In the genomic region with DNA sequence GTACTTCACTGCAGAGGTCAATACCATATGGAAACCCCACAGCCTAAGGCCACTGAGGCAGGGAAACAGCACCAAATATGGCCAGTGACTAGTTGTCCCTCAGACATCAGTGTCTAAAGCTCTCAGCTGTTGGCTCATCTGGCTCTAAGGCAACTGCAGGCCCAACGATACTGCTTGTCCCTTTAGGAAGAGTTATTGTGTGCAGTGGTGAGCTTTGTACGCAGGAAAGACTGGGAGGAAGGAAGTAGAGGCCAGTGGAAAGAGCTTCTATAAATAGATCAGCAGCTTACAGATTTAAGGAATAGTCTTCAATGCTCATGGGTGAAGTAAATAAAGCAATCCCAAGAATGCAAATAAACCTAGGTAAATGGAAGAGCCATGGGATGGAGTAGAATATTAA, we compare ENCODE assay signal across 28 cellular contexts. TPM values are rescaled to one million over a fixed set of nuclear protein-coding genes. Genes with fewer than 3 reads are reported as not detected.
DNase-seq lines count a peak whose midpoint lies in the region; ATAC-seq, FAIRE-seq and TF ChIP-seq lines count a peak whose summit lies in the region.
"Had no signal": no experiment of that assay in that cellular context is flagged by ENCODE, and none has a peak within 500 bp of the region (broad histone marks: within the 10 kb centered on the region; RNA-seq: fewer than 3 reads in every experiment).

No MANE protein-coding gene starts in this region.

- H2AFZ ChIP-seq in HepG2 (ENCODE audit: low read length), result no peak overlapping the region
- H2AFZ ChIP-seq: hepatocyte had no signal

- TF ChIP-seq CTCF in HepG2 (CRISPR knock-in tag; IDR thresholded peaks at IDR 0.05), result no peak
- no peak for TF ChIP-seq CTCF in upper lobe of right lung (IDR thresholded peaks at IDR 0.05)

- peaks cover 12% of the 10 kb centered on the region; the same call in 1 of the 2 replicates for H3K4me1 ChIP-seq in HepG2 (ENCODE audit: insufficient read depth, low read length)
- H3K4me1 ChIP-seq in upper lobe of right lung, result peaks cover 11% of the 10 kb centered on the region
- H3K4me1 ChIP-seq: transverse colon had no signal

- intact Hi-C loops in Right ventricle myocardium inferior (cut with DNase I), result no loop called here
- intact Hi-C loops in cardiac septum (cut with DNase I), result no loop called here
- intact Hi-C loops in HepG2 (cut with micrococcal nuclease; ENCODE audit: unreplicated experiment), result no loop called here
- intact Hi-C loops in upper lobe of right lung (cut with DNase I), result no loop called here

- BruUV-seq in HepG2 (replicated peaks; lab: Mats Ljungman, UMichigan), result no TSS peak

- POLR2A ChIA-PET in HepG2 (lab: Yijun Ruan, JAX), result no interaction called here

- ATAC-seq in Right ventricle myocardium inferior (peak; percentile 65), HepG2 (no peak; the same call in 2 of the 3 replicates), upper lobe of right lung (no peak)
- ATAC-seq: activated naive CD4-positive, alpha-beta T cell treated with anti-CD3 and anti-CD28 coated beads, Interleukin-2, amount 50 U/mL, for 72 hours; CD8-positive, alpha-beta T cell; left lung; mucosa of descending colon; SK-N-SH treated with all-trans-retinoic acid at 6 μM for 48 hours had no signal

- TF ChIP-seq RAD21 in HepG2 (CRISPR knock-in tag; IDR thresholded peaks at IDR 0.05), result no peak

- TF ChIP-seq POLR2A in HepG2 (IDR thresholded peaks at IDR 0.05; ENCODE audit: insufficient read depth in 1 of 2, low read depth in 2 of 2, low read length in 2 of 2), result no peak

- H3K9me3 ChIP-seq in HepG2 (ENCODE audit: low read length) (no peaks in the 10 kb centered on the region), upper lobe of right lung (no peaks in the 10 kb centered on the region)
- H3K9me3 ChIP-seq: left lung, mucosa of descending colon, sigmoid colon, transverse colon had no signal

- no peak for FAIRE-seq in HepG2 (lab: Jason Lieb, UNC)
- FAIRE-seq: G401.6, GM18507 had no signal

- in situ Hi-C loops in HepG2 (cut with HindIII; ENCODE audit: extremely low pct_ligation_motif_present, low pct_unique_long_range_greater_than_20kb), result no loop called here

- H3K4me2 ChIP-seq in HepG2 (ENCODE audit: low read depth, low read length), result no peak overlapping the region
- H3K4me2 ChIP-seq: hepatocyte had no signal

- CTCF ChIA-PET in HepG2 (lab: Yijun Ruan, JAX; ENCODE audit: low intra/inter-chr PET ratio, low total read pairs), result no interaction called here

- H3K4me3 ChIP-seq in HepG2 (replicated peaks in 1 of 3; ENCODE audit: insufficient read depth in 1 of 3, low read depth in 2 of 3, low read length in 3 of 3), result no peak overlapping the region
- H3K4me3 ChIP-seq in upper lobe of right lung, result no peak overlapping the region
- H3K4me3 ChIP-seq: hepatocyte, left lung, mucosa of descending colon, sigmoid colon, transverse colon had no signal

- no peak for DNase-seq in Right ventricle myocardium inferior (ENCODE audit: missing footprints)
- no peak for DNase-seq in cardiac septum (ENCODE audit: low spot score)
- peak; percentile 28 for DNase-seq in foreskin melanocyte
- no peak for DNase-seq in HepG2 (ENCODE audit: low spot score)
- no peak for DNase-seq in upper lobe of right lung
- DNase-seq in NCI-H510A treated with DMSO at 0.1 percent for 48 hours (lab: John Stamatoyannopoulos, UW), result no peak
- no peak for DNase-seq in activated gamma-delta T cell treated with Interleukin-2 at 50 U/mL for 16 hours
- no peak for DNase-seq in Ammon's horn (ENCODE audit: low spot score)
- DNase-seq: anterior cingulate cortex; CD8-positive, alpha-beta T cell; central memory CD4-positive, alpha-beta T cell; DMS 273 treated with DMSO at 0.1 percent for 48 hours; HFFc6; left lung; mucosa of descending colon; NCI-H146; NCI-H2171; NCI-H524 treated with DMSO at 0.1 percent for 48 hours; sigmoid colon; T-helper 2 cell; transverse colon; WERI-Rb-1 had no signal

- H3K9ac ChIP-seq in HepG2 (ENCODE audit: insufficient read depth, low read depth, low read length), result no peak overlapping the region

- no peaks in the 10 kb centered on the region for H4K20me1 ChIP-seq in HepG2 (ENCODE audit: insufficient read depth, low read length)

- H3K36me3 ChIP-seq in HepG2 (replicated peaks in 1 of 2; ENCODE audit: control insufficient read depth in 1 of 2, insufficient read depth in 2 of 2, low read length in 2 of 2) (peaks cover 23 to 56% of the 10 kb centered on the region in 2 experiments), upper lobe of right lung (peaks cover 53% of the 10 kb centered on the region)

- H3K27ac ChIP-seq in HepG2 (ENCODE audit: extremely low read length, insufficient read depth, low read length) (no peak overlapping the region), upper lobe of right lung (peak overlapping the region; percentile 13)
- H3K27ac ChIP-seq: 22Rv1, hepatocyte, sigmoid colon, WERI-Rb-1 had no signal

- no peaks in the 10 kb centered on the region for H3K27me3 ChIP-seq in HepG2 (ENCODE audit: control insufficient read depth in 1 of 2, insufficient read depth in 2 of 2, low read length in 2 of 2)
- no peaks in the 10 kb centered on the region for H3K27me3 ChIP-seq in upper lobe of right lung
- H3K27me3 ChIP-seq: hepatocyte, left lung, sigmoid colon had no signal

- TF ChIP-seq EP300 in HepG2 (IDR thresholded peaks at IDR 0.05; ENCODE audit: low read depth in 2 of 2, low read length in 2 of 2) (no peak), HepG2 (CRISPR knock-in tag; IDR thresholded peaks at IDR 0.05; ENCODE audit: borderline replicate concordance) (no peak)

- H3K79me2 ChIP-seq in HepG2 (ENCODE audit: insufficient read depth, low read length), result no peaks in the 10 kb centered on the region

- WGBS in HepG2 (ENCODE audit: low lambda C conversion rate), result 80% methylated on average over 2 of the region's 2 CpGs

TF ChIP-seq in HepG2, 621 proteins besides CTCF, POLR2A, EP300 and RAD21 (continues in another document):
- TF ChIP-seq TAF1 (CRISPR knock-in tag; IDR thresholded peaks at IDR 0.05) (no peak), ZNF709 (CRISPR knock-in tag; IDR thresholded peaks at IDR 0.05) (no peak), TOPORS (CRISPR knock-in tag; IDR thresholded peaks at IDR 0.05) (no peak), MEF2D (CRISPR knock-in tag; IDR thresholded peaks at IDR 0.05) (0 out of 2 replicates have a peak, but pooled peaks have one; percentile 51)
- TF ChIP-seq, protein P1, sequence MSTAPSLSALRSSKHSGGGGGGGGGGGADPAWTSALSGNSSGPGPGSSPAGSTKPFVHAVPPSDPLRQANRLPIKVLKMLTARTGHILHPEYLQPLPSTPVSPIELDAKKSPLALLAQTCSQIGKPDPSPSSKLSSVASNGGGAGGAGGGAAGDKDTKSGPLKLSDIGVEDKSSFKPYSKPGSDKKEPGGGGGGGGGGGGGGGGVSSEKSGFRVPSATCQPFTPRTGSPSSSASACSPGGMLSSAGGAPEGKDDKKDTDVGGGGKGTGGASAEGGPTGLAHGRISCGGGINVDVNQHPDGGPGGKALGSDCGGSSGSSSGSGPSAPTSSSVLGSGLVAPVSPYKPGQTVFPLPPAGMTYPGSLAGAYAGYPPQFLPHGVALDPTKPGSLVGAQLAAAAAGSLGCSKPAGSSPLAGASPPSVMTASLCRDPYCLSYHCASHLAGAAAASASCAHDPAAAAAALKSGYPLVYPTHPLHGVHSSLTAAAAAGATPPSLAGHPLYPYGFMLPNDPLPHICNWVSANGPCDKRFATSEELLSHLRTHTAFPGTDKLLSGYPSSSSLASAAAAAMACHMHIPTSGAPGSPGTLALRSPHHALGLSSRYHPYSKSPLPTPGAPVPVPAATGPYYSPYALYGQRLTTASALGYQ (CRISPR knock-in tag; IDR thresholded peaks at IDR 0.05), result no peak
- TF ChIP-seq, protein P2, sequence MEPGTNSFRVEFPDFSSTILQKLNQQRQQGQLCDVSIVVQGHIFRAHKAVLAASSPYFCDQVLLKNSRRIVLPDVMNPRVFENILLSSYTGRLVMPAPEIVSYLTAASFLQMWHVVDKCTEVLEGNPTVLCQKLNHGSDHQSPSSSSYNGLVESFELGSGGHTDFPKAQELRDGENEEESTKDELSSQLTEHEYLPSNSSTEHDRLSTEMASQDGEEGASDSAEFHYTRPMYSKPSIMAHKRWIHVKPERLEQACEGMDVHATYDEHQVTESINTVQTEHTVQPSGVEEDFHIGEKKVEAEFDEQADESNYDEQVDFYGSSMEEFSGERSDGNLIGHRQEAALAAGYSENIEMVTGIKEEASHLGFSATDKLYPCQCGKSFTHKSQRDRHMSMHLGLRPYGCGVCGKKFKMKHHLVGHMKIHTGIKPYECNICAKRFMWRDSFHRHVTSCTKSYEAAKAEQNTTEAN (CRISPR knock-in tag; conservative IDR thresholded peaks at IDR 0.05), result no peak

RNA-seq across cellular contexts. Expression of a gene that starts 29.3 kb away (rescaled TPM):
- total RNA-seq in Right ventricle myocardium inferior (22.1 TPM), cardiac septum (29.1 TPM), HepG2 (2016; rRNA removed; fragmentation: Illumina TruSeq; extraction: Trizol) (10.5 and 11.7 TPM in 2 replicates), upper lobe of right lung (24.8 TPM)
- 3.4 and 3.7 TPM in 2 replicates for total RNA-seq in HepG2 (2016; cell fraction: cytosol; rRNA removed; fragmentation: Illumina TruSeq; extraction: Trizol; ENCODE audit: low read depth)
- total RNA-seq in HepG2 (2016; cell fraction: insoluble cytoplasmic fraction; rRNA removed; fragmentation: Illumina TruSeq; extraction: Trizol), result 9.8 and 10.6 TPM in 2 replicates
- total RNA-seq in HepG2 (2016; cell fraction: membrane; rRNA removed; fragmentation: Illumina TruSeq; extraction: Trizol), result 4.5 and 5.3 TPM in 2 replicates
- 14.3 and 16.7 TPM in 2 replicates for total RNA-seq in HepG2 (2016; cell fraction: nucleus; rRNA removed; fragmentation: Illumina TruSeq; extraction: Trizol)
- polyA plus RNA-seq in HepG2 (2011; rRNA removed), result 14.9 and 16.6 TPM in 2 replicates
- 8.5 and 11.1 TPM in 2 replicates for polyA plus RNA-seq in HepG2 (2011; cell fraction: cytosol; rRNA removed)
- polyA plus RNA-seq in HepG2 (2011; cell fraction: nucleus; rRNA removed), result 31.2 and 31.3 TPM in 2 replicates
- polyA plus RNA-seq in HepG2 (2012), result 12.6 and 13.0 TPM in 2 replicates
- polyA plus RNA-seq in HepG2 (2016; cell fraction: cytosol; fragmentation: Illumina TruSeq; extraction: Trizol; ENCODE audit: low read depth), result 0.98 and 1.1 TPM in 2 replicates
- 6.4 and 6.6 TPM in 2 replicates for polyA plus RNA-seq in HepG2 (2016; cell fraction: insoluble cytoplasmic fraction; fragmentation: Illumina TruSeq; extraction: Trizol; ENCODE audit: low read depth)
- polyA plus RNA-seq in HepG2 (2016; cell fraction: membrane; fragmentation: Illumina TruSeq; extraction: Trizol; ENCODE audit: low read depth), result 1.7 and 1.8 TPM in 2 replicates
- 20.6 and 23.6 TPM in 2 replicates for polyA plus RNA-seq in HepG2 (2016; cell fraction: nucleus; fragmentation: Illumina TruSeq; extraction: Trizol; ENCODE audit: insufficient read depth, low read depth)
- 0.02 and 24.0 TPM in 2 replicates for polyA minus RNA-seq in HepG2 (2011; rRNA and poly(A)+ RNA removed; ENCODE audit: low replicate concordance)
- 11.3 and 14.0 TPM in 2 replicates for polyA minus RNA-seq in HepG2 (2011; cell fraction: cytosol; rRNA and poly(A)+ RNA removed)
- 30.6 and 35.8 TPM in 2 replicates for polyA minus RNA-seq in HepG2 (2011; cell fraction: nucleus; rRNA and poly(A)+ RNA removed)
